In genomic region chr5:127572930-127573329, GRCh38 we compare ENCODE assay signal across 12 cellular contexts. TPM values are rescaled to one million over a fixed set of nuclear protein-coding genes. Genes with fewer than 3 reads are reported as not detected.
DNase-seq lines count a peak whose midpoint lies in the region; ATAC-seq and TF ChIP-seq lines count a peak whose summit lies in the region.
"Had no signal": no experiment of that assay in that cellular context is flagged by ENCODE, and none has a peak within 500 bp of the region (broad histone marks: within the 10 kb centered on the region; RNA-seq: fewer than 3 reads in every experiment).

No MANE protein-coding gene starts in this region.

- TF ChIP-seq EP300 in gastroesophageal sphincter (IDR thresholded peaks at IDR 0.05) = no peak

- H3K9me3 ChIP-seq in OCI-LY3 (ENCODE audit: insufficient read depth, low read length) (no peaks in the 10 kb centered on the region), gastroesophageal sphincter (peaks cover 0 to 17% (median 0%) of the 10 kb centered on the region in 3 donors)

- no peaks in the 10 kb centered on the region for H3K79me2 ChIP-seq in OCI-LY3 (ENCODE audit: low read length)

- no peaks in the 10 kb centered on the region for H4K20me1 ChIP-seq in OCI-LY3 (ENCODE audit: insufficient read depth, low read length)

- H3K4me2 ChIP-seq in OCI-LY3 (ENCODE audit: low read length) = no peak overlapping the region

- H3K36me3 ChIP-seq in OCI-LY3 (replicated peaks; ENCODE audit: low read depth, low read length) (no peaks in the 10 kb centered on the region), gastroesophageal sphincter (no peaks in the 10 kb centered on the region)
- H3K36me3 ChIP-seq: tibial nerve had no signal

- H3K27me3 ChIP-seq in OCI-LY3 (ENCODE audit: low read depth, low read length) (no peaks in the 10 kb centered on the region), gastroesophageal sphincter (no peaks in the 10 kb centered on the region)
- H3K27me3 ChIP-seq: tibial nerve had no signal

- no peak; the same call in 1 of the 2 replicates for TF ChIP-seq CTCF in AG10803 (conservative IDR thresholded peaks at IDR 0.05; ENCODE audit: low read length)
- TF ChIP-seq CTCF in GM12873 (IDR thresholded peaks at IDR 0.05; ENCODE audit: insufficient read depth, low read depth, low read length, missing control alignments) = peak; percentile 22
- peak; percentile 44 for TF ChIP-seq CTCF in OCI-LY3 (IDR thresholded peaks at IDR 0.05; ENCODE audit: low read depth, low read length)
- peak in 1 of 4 experiments; percentile 27 for TF ChIP-seq CTCF in gastroesophageal sphincter (IDR thresholded peaks at IDR 0.05)

- no peak overlapping the region for H2AFZ ChIP-seq in OCI-LY3 (ENCODE audit: low read depth, low read length)

- H3K27ac ChIP-seq in OCI-LY3 (ENCODE audit: low read length) (no peak overlapping the region), gastroesophageal sphincter (no peak overlapping the region)
- H3K27ac ChIP-seq: RWPE1, tibial nerve had no signal

- no peak for ATAC-seq in gastroesophageal sphincter

- peak; percentile 6 for DNase-seq in AG10803 (ENCODE audit: low read depth)
- DNase-seq in fibroblast of gingiva (ENCODE audit: low read depth) = peak; percentile 18
- DNase-seq in GDM1 (lab: John Stamatoyannopoulos, UW) = no peak
- no peak for DNase-seq in H4 (ENCODE audit: low spot score)
- no peak for DNase-seq in NCI-H510A treated with DMSO at 0.1 percent for 48 hours (lab: John Stamatoyannopoulos, UW)
- DNase-seq: NCI-H1092 treated with DMSO at 0.1 percent for 48 hours; stimulated activated CD4-positive, alpha-beta T cell treated with anti-CD3 and anti-CD28 coated beads, Interleukin-4, amount 100 ng/mL, for 24 hours had no signal

- peaks cover 26% of the 10 kb centered on the region for H3K4me1 ChIP-seq in OCI-LY3 (ENCODE audit: low read length)
- H3K4me1 ChIP-seq in gastroesophageal sphincter = no peaks in the 10 kb centered on the region
- H3K4me1 ChIP-seq: tibial nerve had no signal

- H3K4me3 ChIP-seq in AG10803 (ENCODE audit: low read length) = no peak overlapping the region
- no peak overlapping the region for H3K4me3 ChIP-seq in OCI-LY3 (ENCODE audit: low read length)
- no peak overlapping the region for H3K4me3 ChIP-seq in gastroesophageal sphincter
- H3K4me3 ChIP-seq: tibial nerve had no signal

- no peak overlapping the region for H3K9ac ChIP-seq in OCI-LY3 (ENCODE audit: low read length)

- no peak for TF ChIP-seq POLR2A in gastroesophageal sphincter (IDR thresholded peaks at IDR 0.05)

- WGBS in gastroesophageal sphincter (ENCODE audit: low coverage in 1 of 2), 2 donors = 92% methylated on average over 2 of the region's 2 CpGs; no CpG with 5 or more reads in 1 of the 2 donors

RNA-seq across cellular contexts. Expression of gene PRRC1, which starts 55.5 kb away (rescaled TPM):
- 10 to 100 TPM; 27.2 to 49.1 (median 30.1) TPM for total RNA-seq in gastroesophageal sphincter
- total RNA-seq in H4 (2014; rRNA removed; shearing (Covaris generic)) = 48.7 and 51.0 TPM in 2 replicates

Comparison
In these comparisons a context has a peak if more than half of its experiments do, and no peak if none do; other contexts are left out.
1. DNase-seq: peak in AG10803 (single experiment) and fibroblast of gingiva (single experiment); none in GDM1 (single experiment), H4 (single experiment) and NCI-H510A treated with DMSO at 0.1 percent for 48 hours (single experiment).